ENCODE assay signal across 1 cellular context in genomic region chr14:94384342-94384741, GRCh38.
A peak's percentile ranks its signal among the peaks of the same experiment; 100 is the strongest.
TF ChIP-seq lines count a peak whose summit lies in the region.

No MANE protein-coding gene starts in this region.

TF ChIP-seq in HepG2, 621 proteins besides CTCF, POLR2A, EP300 and RAD21 (continued from another document):
- 0 out of 2 replicates have a peak, but pooled peaks have one; percentile 39 for TF ChIP-seq ZNF280D (CRISPR knock-in tag; IDR thresholded peaks at IDR 0.05)
- TF ChIP-seq POLR2G (IDR thresholded peaks at IDR 0.05; ENCODE audit: low read depth, low read length) = peak; percentile 38; the same call in 1 of the 2 replicates
- peak; percentile 15 for TF ChIP-seq XRCC5 (optimal IDR thresholded peaks at IDR 0.05; ENCODE audit: low read length)
- no peak for TF ChIP-seq IRF2 (CRISPR knock-in tag; IDR thresholded peaks at IDR 0.05)
- TF ChIP-seq ZNF574 (CRISPR knock-in tag; IDR thresholded peaks at IDR 0.05) = 0 out of 2 replicates have a peak, but pooled peaks have one; percentile 5
- no peak for TF ChIP-seq FIP1L1 (IDR thresholded peaks at IDR 0.05; ENCODE audit: borderline replicate concordance, insufficient read depth, low read depth, low read length)
- 0 out of 2 replicates have a peak, but pooled peaks have one; percentile 28 for TF ChIP-seq ZXDC (CRISPR knock-in tag; IDR thresholded peaks at IDR 0.05)
- TF ChIP-seq ZNF788 (CRISPR knock-in tag; IDR thresholded peaks at IDR 0.05; ENCODE audit: borderline replicate concordance) = peak; percentile 41; the same call in 1 of the 2 replicates
- peak; percentile 41 for TF ChIP-seq TEAD3 (CRISPR knock-in tag; optimal IDR thresholded peaks at IDR 0.05; ENCODE audit: borderline replicate concordance)
- TF ChIP-seq ZNF768 (CRISPR knock-in tag; IDR thresholded peaks at IDR 0.05) = 0 out of 2 replicates have a peak, but pooled peaks have one; percentile 43
- 0 out of 2 replicates have a peak, but pooled peaks have one; percentile 28 for TF ChIP-seq NR2F2 (IDR thresholded peaks at IDR 0.05; ENCODE audit: borderline replicate concordance, low read depth)
- TF ChIP-seq ZMYM3 (CRISPR knock-in tag; IDR thresholded peaks at IDR 0.05) = peak; percentile 74; the same call in 1 of the 2 replicates
- TF ChIP-seq ZNF629 (CRISPR knock-in tag; conservative IDR thresholded peaks at IDR 0.05) = peak; percentile 79
- TF ChIP-seq AGO2 (optimal IDR thresholded peaks at IDR 0.05; ENCODE audit: low read depth, low read length) = peak; percentile 79
- TF ChIP-seq HBP1 (CRISPR knock-in tag; IDR thresholded peaks at IDR 0.05; ENCODE audit: low read depth) = 0 out of 2 replicates have a peak, but pooled peaks have one; percentile 28
- TF ChIP-seq CC2D1A (CRISPR knock-in tag; IDR thresholded peaks at IDR 0.05) = no peak
- TF ChIP-seq ZNF747 (CRISPR knock-in tag; IDR thresholded peaks at IDR 0.05; ENCODE audit: borderline replicate concordance) = 0 out of 2 replicates have a peak, but pooled peaks have one; percentile 53
- TF ChIP-seq FLYWCH1 (CRISPR knock-in tag; IDR thresholded peaks at IDR 0.05) = no peak
- TF ChIP-seq NRL (CRISPR knock-in tag; IDR thresholded peaks at IDR 0.05; ENCODE audit: borderline replicate concordance) = no peak
- TF ChIP-seq SSRP1 (CRISPR knock-in tag; IDR thresholded peaks at IDR 0.05) = peak; percentile 79; the same call in 1 of the 2 replicates
- no peak for TF ChIP-seq ZNF362 (CRISPR knock-in tag; IDR thresholded peaks at IDR 0.05; ENCODE audit: borderline replicate concordance)
- TF ChIP-seq ZNF180 (CRISPR knock-in tag; IDR thresholded peaks at IDR 0.05; ENCODE audit: borderline replicate concordance, low read depth) = peak; percentile 100; the same call in 1 of the 2 replicates
- TF ChIP-seq ZNF772 (CRISPR knock-in tag; IDR thresholded peaks at IDR 0.05) = 0 out of 2 replicates have a peak, but pooled peaks have one; percentile 41
- no peak for TF ChIP-seq ZNF326 (CRISPR knock-in tag; IDR thresholded peaks at IDR 0.05; ENCODE audit: borderline replicate concordance)
- TF ChIP-seq MAZ (IDR thresholded peaks at IDR 0.05; ENCODE audit: borderline replicate concordance, low read depth, low read length) = no peak
- 0 out of 2 replicates have a peak, but pooled peaks have one; percentile 36 for TF ChIP-seq MAZ (CRISPR knock-in tag; IDR thresholded peaks at IDR 0.05; ENCODE audit: low read depth)
- peak; percentile 71; the same call in 1 of the 2 replicates for TF ChIP-seq HNRNPL (IDR thresholded peaks at IDR 0.05; ENCODE audit: low read depth, low read length)
- 0 out of 2 replicates have a peak, but pooled peaks have one; percentile 23 for TF ChIP-seq NFKB2 (CRISPR knock-in tag; IDR thresholded peaks at IDR 0.05; ENCODE audit: borderline replicate concordance)
- TF ChIP-seq TBP (CRISPR knock-in tag; IDR thresholded peaks at IDR 0.05) = no peak
- 0 out of 2 replicates have a peak, but pooled peaks have one; percentile 6 for TF ChIP-seq NKX3-1 (CRISPR knock-in tag; IDR thresholded peaks at IDR 0.05)
- peak; percentile 57; the same call in 1 of the 2 replicates for TF ChIP-seq ELF4 (CRISPR knock-in tag; IDR thresholded peaks at IDR 0.05; ENCODE audit: borderline replicate concordance)
TF ChIP-seq in HepG2: peak in this region for 32.
